Comparison of ENCODE assay signal across 8 cellular contexts in genomic region chr17:17641621-17642409, GRCh38. TPM values are rescaled to one million over a fixed set of nuclear protein-coding genes. Genes with fewer than 3 reads are reported as not detected.
DNase-seq lines count a peak whose midpoint lies in the region; ATAC-seq and TF ChIP-seq lines count a peak whose summit lies in the region.

No MANE protein-coding gene starts in this region.

- ATAC-seq in left colon, result peak; percentile 89
- no peak for ATAC-seq in GM18520 (IDR thresholded peaks at IDR 0.05; ENCODE audit: unreplicated experiment)

- DNase-seq in AG09309 (ENCODE audit: low read depth) (peak; percentile 39), HCEC 1CT (peak; percentile 51), NCI-H460 (ENCODE audit: extremely low read depth, low read depth) (peak; percentile 80), chondrocyte (ENCODE audit: low spot score) (no peak), left colon (peak; percentile 62 to 75)
- peak; percentile 73 for DNase-seq in activated CD4-positive, alpha-beta T cell treated with anti-CD3 and anti-CD28 coated beads for 1 hour
- peak; percentile 72 for DNase-seq in stimulated activated CD4-positive, alpha-beta T cell treated with anti-CD3 and anti-CD28 coated beads, Interleukin-2, amount 100 ng/mL, for 4 hours (ENCODE audit: low read depth)

- peak; percentile 87 for TF ChIP-seq CTCF in AG09309 (IDR thresholded peaks at IDR 0.05; ENCODE audit: control insufficient read depth, insufficient read depth, low read depth, low read length, missing control alignments)
- TF ChIP-seq CTCF in chondrocyte (IDR thresholded peaks at IDR 0.05), result peak; percentile 92

- no peaks in the 10 kb centered on the region for H3K27me3 Mint-ChIP-seq in chondrocyte (ENCODE audit: low read depth)

- H3K9me3 Mint-ChIP-seq in chondrocyte (ENCODE audit: low read depth), result no peaks in the 10 kb centered on the region

- H3K4me1 Mint-ChIP-seq in chondrocyte (ENCODE audit: low read depth), result peaks cover 3% of the 10 kb centered on the region

- intact Hi-C loops in left colon (cut with DNase I, micrococcal nuclease), result loop anchor here (2.0 to 5.0 kb wide), 3 partner anchors 145 to 287 kb away; partner anchors contain the start of gene RASD1 (in 1 of the 2)

- peaks cover 2% of the 10 kb centered on the region for H3K36me3 Mint-ChIP-seq in chondrocyte (ENCODE audit: low read depth)

- no peak overlapping the region for H3K4me3 ChIP-seq in AG09309 (ENCODE audit: control insufficient read depth, low read depth, low read length)

- no peak overlapping the region for H3K4me3 Mint-ChIP-seq in chondrocyte (ENCODE audit: unreplicated experiment)

- no peak overlapping the region for H3K27ac Mint-ChIP-seq in chondrocyte (ENCODE audit: unreplicated experiment)

RNA-seq across cellular contexts. Expression of gene RAI1, which starts 39.4 kb away (rescaled TPM):
- 7.3 and 9.6 TPM in 2 replicates for total RNA-seq in NCI-H460 (2014; rRNA removed; shearing (Covaris generic))
- 20.0 and 26.9 TPM in 2 replicates for polyA plus RNA-seq in NCI-H460 (2014; cell fraction: nucleus; rRNA removed)
- total RNA-seq in chondrocyte (24.0 to 28.7 TPM (median 28.6 TPM) in 3 replicates), left colon (10 to 100 TPM; 15.8 to 23.8 TPM)

RNA-seq across cellular contexts. Expression of gene PEMT, which starts 50.3 kb away (rescaled TPM):
- 84.7 and 120 TPM in 2 replicates for total RNA-seq in NCI-H460 (2014; rRNA removed; shearing (Covaris generic))
- polyA plus RNA-seq in NCI-H460 (2014; cell fraction: nucleus; rRNA removed), result 99.1 and 115 TPM in 2 replicates
- 27.5 to 33.8 TPM (median 31.1 TPM) in 3 replicates for total RNA-seq in chondrocyte
- 10 to 100 TPM; 13.8 to 18.6 TPM for total RNA-seq in left colon
